ENCODE assay signal across 8 cellular contexts in the genomic region with DNA sequence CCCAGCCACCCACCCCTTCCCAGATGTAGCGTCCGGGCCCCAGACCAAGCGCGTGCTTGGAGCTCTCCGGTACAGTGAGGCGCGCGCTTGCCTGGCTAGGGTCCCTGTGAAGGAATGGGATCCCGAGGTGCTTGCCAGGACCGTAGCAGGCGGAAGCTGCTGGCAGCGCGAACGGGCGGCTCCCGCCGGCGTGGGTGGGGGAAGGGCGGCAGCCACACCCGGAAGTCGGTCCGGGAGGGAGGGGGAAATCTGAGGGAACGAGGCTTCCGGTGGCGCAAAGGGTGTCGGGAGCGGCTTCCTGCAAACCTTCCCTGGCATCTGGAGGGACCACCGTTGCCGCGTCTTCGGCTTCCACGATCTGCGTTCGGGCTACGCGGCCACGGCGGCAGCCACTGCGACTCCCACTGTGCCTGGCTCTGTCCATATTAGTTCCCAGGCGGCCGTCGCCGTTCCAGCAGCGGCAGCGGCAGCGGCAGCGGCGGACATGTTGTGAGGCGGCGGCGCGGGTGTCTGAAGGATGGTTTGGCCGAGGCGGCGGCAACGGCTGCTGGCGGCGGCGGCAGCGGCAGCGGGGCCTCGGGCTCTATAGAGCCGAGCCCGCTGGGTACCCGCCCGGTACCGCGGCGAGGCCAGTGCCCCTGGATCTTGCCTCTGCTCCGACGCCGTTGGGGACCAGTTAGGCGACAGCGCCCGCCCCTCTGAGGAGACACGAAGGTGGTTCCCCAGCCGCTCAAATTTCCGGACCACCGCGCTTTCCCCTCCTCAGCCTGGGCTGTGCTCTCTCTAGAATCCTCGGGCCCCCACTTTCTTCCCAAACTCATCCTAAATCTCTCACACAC. TPM values are rescaled to one million over a fixed set of nuclear protein-coding genes. Genes with fewer than 3 reads are reported as not detected.
DNase-seq lines count a peak whose midpoint lies in the region; ATAC-seq and TF ChIP-seq lines count a peak whose summit lies in the region.

TSS of gene DR1 (plus strand) at position 275 of the 839 bp plus-strand sequence. CDS start 739 bp downstream, outside the sequence.

- H3K4me3 Mint-ChIP-seq in activated CD4-positive, alpha-beta T cell treated with anti-CD3 and anti-CD28 coated beads, Interleukin-2, amount 10 ng/mL, durations not matched to agents 24 days and 14 days, result peak within 1 kb of the TSS; percentile 99

- H3K27ac ChIP-seq in BLaER1, result peak within 1 kb of the TSS; percentile 94
- peak within 1 kb of the TSS; percentile 94 for H3K27ac ChIP-seq in colonic mucosa
- H3K27ac ChIP-seq in layer of hippocampus (ENCODE audit: low read depth, low read length), result peak within 1 kb of the TSS; percentile 90

- no peak for TF ChIP-seq CTCF in colonic mucosa (IDR thresholded peaks at IDR 0.05)

- peak; percentile 68 for DNase-seq in GM19240 (ENCODE audit: insufficient read length, low spot score)
- DNase-seq in NCI-H524 treated with DMSO at 0.1 percent for 48 hours (lab: John Stamatoyannopoulos, UW), result peak; percentile 41
- DNase-seq in activated CD4-positive, alpha-beta T cell treated with anti-CD3 and anti-CD28 coated beads, Interleukin-2, amount 10 ng/mL, durations not matched to agents 24 days and 14 days, result peak; percentile 98
- peak; percentile 96 for DNase-seq in colonic mucosa
- DNase-seq in stimulated activated CD4-positive, alpha-beta T cell treated with anti-CD3 and anti-CD28 coated beads, Interleukin-1b, Interleukin-23, amount 100 ng/mL, for 24 hours (ENCODE audit: low read depth in 4 of 4, low spot score in 1 of 4), result peak; percentile 84 to 93 (median 90)

- no peaks in the 10 kb centered on the region for H3K27me3 ChIP-seq in BLaER1
- no peaks in the 10 kb centered on the region for H3K27me3 ChIP-seq in colonic mucosa
- no peaks in the 10 kb centered on the region for H3K27me3 ChIP-seq in layer of hippocampus (ENCODE audit: control insufficient read depth, insufficient read depth, low read length)

- H4K20me1 ChIP-seq in BLaER1, result peaks cover 45% of the 10 kb centered on the region

- H3K36me3 ChIP-seq in BLaER1, result no peaks in the 10 kb centered on the region; the same call in 1 of the 2 replicates
- H3K36me3 ChIP-seq in colonic mucosa, result no peaks in the 10 kb centered on the region

- peaks cover 33% of the 10 kb centered on the region for H3K36me3 Mint-ChIP-seq in activated CD4-positive, alpha-beta T cell treated with anti-CD3 and anti-CD28 coated beads, Interleukin-2, amount 10 ng/mL, durations not matched to agents 24 days and 14 days (ENCODE audit: low read depth)

- no peaks in the 10 kb centered on the region for H3K27me3 Mint-ChIP-seq in activated CD4-positive, alpha-beta T cell treated with anti-CD3 and anti-CD28 coated beads, Interleukin-2, amount 10 ng/mL, durations not matched to agents 24 days and 14 days

- intact Hi-C loops in activated CD4-positive, alpha-beta T cell treated with anti-CD3 and anti-CD28 coated beads, Interleukin-2, amount 10 ng/mL, durations not matched to agents 24 days and 14 days (cut with micrococcal nuclease), result loop anchor here (2.0 to 10.0 kb wide), 9 partner anchors 41 to 529 kb away; partner anchors contain the start of genes CCDC18, DIPK1A, DNTTIP2 and RPL5
- intact Hi-C loops in colonic mucosa (cut with DNase I), result no loop called here

- peak; percentile 64 for ATAC-seq in HG03457 (IDR thresholded peaks at IDR 0.05; ENCODE audit: unreplicated experiment)

- peak within 1 kb of the TSS; percentile 99 for H3K27ac Mint-ChIP-seq in activated CD4-positive, alpha-beta T cell treated with anti-CD3 and anti-CD28 coated beads, Interleukin-2, amount 10 ng/mL, durations not matched to agents 24 days and 14 days

- H3K9ac ChIP-seq in BLaER1 (peak within 1 kb of the TSS; percentile 90), colonic mucosa (ENCODE audit: low read depth in 2 of 2, low read length in 2 of 2) (peak within 1 kb of the TSS; percentile 91 to 98)

- H3K9me3 Mint-ChIP-seq in activated CD4-positive, alpha-beta T cell treated with anti-CD3 and anti-CD28 coated beads, Interleukin-2, amount 10 ng/mL, durations not matched to agents 24 days and 14 days, result no peaks in the 10 kb centered on the region

- no peaks in the 10 kb centered on the region for H3K9me3 ChIP-seq in BLaER1
- no peaks in the 10 kb centered on the region for H3K9me3 ChIP-seq in colonic mucosa

- H3K4me2 ChIP-seq in BLaER1, result peak within 1 kb of the TSS; percentile 82

- H3K4me3 ChIP-seq in BLaER1 (peak within 1 kb of the TSS; percentile 93), colonic mucosa (peak within 1 kb of the TSS; percentile 88)

- H3K4me1 ChIP-seq in BLaER1 (peaks cover 35% of the 10 kb centered on the region), colonic mucosa (no peaks in the 10 kb centered on the region)

- H3K4me1 Mint-ChIP-seq in activated CD4-positive, alpha-beta T cell treated with anti-CD3 and anti-CD28 coated beads, Interleukin-2, amount 10 ng/mL, durations not matched to agents 24 days and 14 days, result peaks cover 21% of the 10 kb centered on the region

RNA-seq across cellular contexts. Expression of gene DR1, which starts in this region (rescaled TPM):
- 100 and 107 TPM in 2 replicates for total RNA-seq in activated CD4-positive, alpha-beta T cell treated with anti-CD3 and anti-CD28 coated beads, Interleukin-2, amount 10 ng/mL, durations not matched to agents 24 days and 14 days
- 10 to 100 TPM; 48.7 to 64.6 TPM for total RNA-seq in colonic mucosa

Comparison
In these comparisons a context has a peak if more than half of its experiments do, and no peak if none do; other contexts are left out.
1. Peak in every context shown above with its lines: DNase-seq, ATAC-seq, H3K4me3 ChIP-seq and H3K27ac ChIP-seq.
2. DNase-seq: peak in every context shown above with its lines; median percentile 98 in activated CD4-positive, alpha-beta T cell treated with anti-CD3 and anti-CD28 coated beads, Interleukin-2, amount 10 ng/mL, durations not matched to agents 24 days and 14 days; 96 in colonic mucosa; 90 in stimulated activated CD4-positive, alpha-beta T cell treated with anti-CD3 and anti-CD28 coated beads, Interleukin-1b, Interleukin-23, amount 100 ng/mL, for 24 hours; 68 in GM19240; 41 in NCI-H524 treated with DMSO at 0.1 percent for 48 hours.